In genomic region chr1:54800041-54800898, GRCh38 we compare ENCODE assay signal across 10 cellular contexts. TPM values are rescaled to one million over a fixed set of nuclear protein-coding genes. Genes with fewer than 3 reads are reported as not detected.
A peak's percentile ranks its signal among the peaks of the same experiment; 100 is the strongest.
DNase-seq lines count a peak whose midpoint lies in the region; ATAC-seq and TF ChIP-seq lines count a peak whose summit lies in the region.
"Had no signal": no experiment of that assay in that cellular context is flagged by ENCODE, and none has a peak within 500 bp of the region (broad histone marks: within the 10 kb centered on the region; RNA-seq: fewer than 3 reads in every experiment).

No MANE protein-coding gene starts in this region.

- TF ChIP-seq CTCF in uterus (IDR thresholded peaks at IDR 0.05): no peak

- H3K9ac ChIP-seq in duodenal mucosa (ENCODE audit: low read depth in 1 of 2, low read length in 2 of 2): peak overlapping the region; percentile 59 to 82

- ATAC-seq in Right ventricle myocardium superior (ENCODE audit: poor library complexity): peak; percentile 7
- no peak for ATAC-seq in left ventricle myocardium superior
- no peak for ATAC-seq in naive B cell (ENCODE audit: low read depth in 2 of 2)
- ATAC-seq in GM21526 (IDR thresholded peaks at IDR 0.05; ENCODE audit: low FRiP score, unreplicated experiment): no peak
- ATAC-seq in GM19351 (IDR thresholded peaks at IDR 0.05; ENCODE audit: unreplicated experiment): no peak

- H3K27ac ChIP-seq in duodenal mucosa (ENCODE audit: low read depth, low read length) (peak overlapping the region; percentile 80), uterus (peak overlapping the region in 1 of 2 donors; percentile 7)

- intact Hi-C loops in Right ventricle myocardium superior (cut with DNase I): no loop called here
- intact Hi-C loops in left ventricle myocardium superior (cut with micrococcal nuclease): no loop called here
- intact Hi-C loops in uterus (cut with DNase I; ENCODE audit: low total_unique reads): no loop called here

- no peaks in the 10 kb centered on the region for H3K27me3 Mint-ChIP-seq in naive B cell

- H3K9me3 Mint-ChIP-seq in naive B cell: no peaks in the 10 kb centered on the region

- H3K9me3 ChIP-seq in duodenal mucosa (ENCODE audit: control insufficient read depth in 1 of 2, low read length in 2 of 2) (no peaks in the 10 kb centered on the region), uterus (no peaks in the 10 kb centered on the region)

- H3K4me3 ChIP-seq in duodenal mucosa (ENCODE audit: low read depth in 1 of 2, low read length in 2 of 2) (peak overlapping the region; percentile 74 to 85), uterus (peak overlapping the region; percentile 14 to 37)

- no peaks in the 10 kb centered on the region for H3K36me3 Mint-ChIP-seq in naive B cell

- peak overlapping the region in 3 of 6 donors; percentile 54 to 88 (median 75) for H3K27ac Mint-ChIP-seq in naive B cell

- peaks cover 30 to 32% (median 31%) of the 10 kb centered on the region in 3 donors for H3K4me1 Mint-ChIP-seq in naive B cell

- TF ChIP-seq POLR2A in uterus (IDR thresholded peaks at IDR 0.05): no peak

- H3K4me3 Mint-ChIP-seq in naive B cell: peak overlapping the region; percentile 91 to 96 (median 92)

- H3K27me3 ChIP-seq in duodenal mucosa (ENCODE audit: control insufficient read depth in 1 of 2, insufficient read depth in 2 of 2, low read length in 2 of 2): no peaks in the 10 kb centered on the region
- no peaks in the 10 kb centered on the region for H3K27me3 ChIP-seq in uterus

- H3K4me1 ChIP-seq in duodenal mucosa (ENCODE audit: control insufficient read depth in 1 of 2, insufficient read depth in 2 of 2, low read length in 2 of 2) (peaks cover 66 to 75% of the 10 kb centered on the region in 2 donors), uterus (no peaks in the 10 kb centered on the region)

- DNase-seq in Right ventricle myocardium superior: no peak
- DNase-seq in left ventricle myocardium superior: no peak
- no peak for DNase-seq in naive B cell
- no peak for DNase-seq in uterus
- DNase-seq in Ammon's horn (ENCODE audit: low spot score): no peak
- DNase-seq: NCI-H82, occipital lobe had no signal

- H3K36me3 ChIP-seq in duodenal mucosa (ENCODE audit: control insufficient read depth in 1 of 2, insufficient read depth in 2 of 2, low read length in 2 of 2) (peaks cover 0 to 3% of the 10 kb centered on the region in 2 donors), uterus (no peaks in the 10 kb centered on the region)

RNA-seq across cellular contexts. Expression of gene TTC22, which starts 0.9 kb away (rescaled TPM):
- total RNA-seq in Right ventricle myocardium superior (not detected), left ventricle myocardium superior (0.17 TPM), uterus (1 to 10 TPM in 2 of 4 donors, not detected in 2; 3.2 to 5.3 TPM)
- polyA plus RNA-seq in naive B cell (ENCODE audit: low read depth in 6 of 6): 1 to 10 TPM in 3 of 6 donors, under 1 TPM in 2, not detected in 1; 0.41 to 2.0 (median 1.1) TPM

RNA-seq across cellular contexts. Expression of gene PARS2, which starts 35.9 kb away (rescaled TPM):
- total RNA-seq in Right ventricle myocardium superior (4.0 TPM), left ventricle myocardium superior (4.0 TPM), uterus (10 to 100 TPM in 1 of 4 donors, 1 to 10 TPM in 3; 3.5 to 17.7 (median 7.2) TPM)
- 1 to 10 TPM in 5 of 6 donors, not detected in 1; 1.9 to 3.7 (median 3.3) TPM for polyA plus RNA-seq in naive B cell (ENCODE audit: low read depth in 6 of 6)
